10 cellular contexts compared by ENCODE assay signal in the genomic region with DNA sequence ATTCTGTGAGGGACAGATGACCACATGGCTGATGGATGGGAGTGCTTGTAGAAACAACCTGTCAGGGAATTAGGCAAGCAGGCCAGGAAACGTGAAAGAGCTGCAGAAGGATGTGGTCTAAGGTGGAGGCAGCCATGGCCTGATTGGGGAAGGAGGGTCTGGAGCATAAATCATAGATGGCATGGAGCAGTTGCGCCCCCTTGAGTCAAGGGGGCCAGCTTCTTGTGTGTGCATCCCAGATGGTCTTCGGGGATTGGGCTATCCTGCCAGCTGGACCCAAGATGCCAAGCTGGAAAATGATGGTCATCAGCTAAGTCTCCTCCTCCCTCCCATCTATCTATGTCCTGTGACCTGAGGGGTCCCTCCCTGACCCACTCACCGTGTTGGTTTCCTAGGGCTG.
A peak's percentile ranks its signal among the peaks of the same experiment; 100 is the strongest.
DNase-seq lines count a peak whose midpoint lies in the region; ATAC-seq lines count a peak whose summit lies in the region.
"Had no signal": no experiment of that assay in that cellular context is flagged by ENCODE, and none has a peak within 500 bp of the region (broad histone marks: within the 10 kb centered on the region; RNA-seq: fewer than 3 reads in every experiment).

No MANE protein-coding gene starts in this region.

- no peak overlapping the region for H3K27ac Mint-ChIP-seq in activated T-cell treated with anti-CD3 and anti-CD28 coated beads, Interleukin-2, amount 50 U/mL, for 24 hours
- no peak overlapping the region for H3K27ac Mint-ChIP-seq in activated T-cell treated with anti-CD3 and anti-CD28 coated beads, Interleukin-2, amount 50 U/mL, for 72 hours
- H3K27ac Mint-ChIP-seq: brain, nephron had no signal

- peak; percentile 36 for DNase-seq in activated T-cell treated with anti-CD3 and anti-CD28 coated beads, Interleukin-2, amount 50 U/mL, for 24 hours
- DNase-seq in activated T-cell treated with anti-CD3 and anti-CD28 coated beads for 4 hours: no peak
- peak; percentile 54 for DNase-seq in KBM-7
- DNase-seq in activated T-cell treated with anti-CD3 and anti-CD28 coated beads, Interleukin-2, amount 50 U/mL, for 72 hours: peak; percentile 28 to 32
- peak; percentile 6 for DNase-seq in pons (ENCODE audit: low spot score)
- DNase-seq in HK-2 (ENCODE audit: unreplicated experiment): no peak
- DNase-seq in NCI-H2081 treated with DMSO at 0.1 percent for 48 hours (lab: John Stamatoyannopoulos, UW): no peak
- DNase-seq in midbrain (lab: John Stamatoyannopoulos, UW): no peak

- no peak overlapping the region for H3K4me3 Mint-ChIP-seq in activated T-cell treated with anti-CD3 and anti-CD28 coated beads, Interleukin-2, amount 50 U/mL, for 24 hours
- no peak overlapping the region for H3K4me3 Mint-ChIP-seq in activated T-cell treated with anti-CD3 and anti-CD28 coated beads, Interleukin-2, amount 50 U/mL, for 72 hours
- H3K4me3 Mint-ChIP-seq: brain, nephron had no signal

- in situ Hi-C loops in KBM-7 (cut with MboI; ENCODE audit: low pct_unique_long_range_greater_than_20kb, low sequenced_read_pairs): no loop called here

- no peaks in the 10 kb centered on the region for H3K9me3 Mint-ChIP-seq in activated T-cell treated with anti-CD3 and anti-CD28 coated beads, Interleukin-2, amount 50 U/mL, for 24 hours
- H3K9me3 Mint-ChIP-seq in activated T-cell treated with anti-CD3 and anti-CD28 coated beads, Interleukin-2, amount 50 U/mL, for 72 hours: no peaks in the 10 kb centered on the region
- H3K9me3 Mint-ChIP-seq: brain, nephron had no signal

- H3K4me1 Mint-ChIP-seq in activated T-cell treated with anti-CD3 and anti-CD28 coated beads, Interleukin-2, amount 50 U/mL, for 24 hours (ENCODE audit: low read depth): peaks cover 2% of the 10 kb centered on the region
- H3K4me1 Mint-ChIP-seq in activated T-cell treated with anti-CD3 and anti-CD28 coated beads, Interleukin-2, amount 50 U/mL, for 72 hours (ENCODE audit: low read depth): peaks cover 4% of the 10 kb centered on the region

- peaks cover 14% of the 10 kb centered on the region for H3K27me3 Mint-ChIP-seq in activated T-cell treated with anti-CD3 and anti-CD28 coated beads, Interleukin-2, amount 50 U/mL, for 24 hours
- H3K27me3 Mint-ChIP-seq in activated T-cell treated with anti-CD3 and anti-CD28 coated beads, Interleukin-2, amount 50 U/mL, for 72 hours (ENCODE audit: low read depth): peaks cover 23% of the 10 kb centered on the region

- ATAC-seq in activated T-cell treated with anti-CD3 and anti-CD28 coated beads, Interleukin-2, amount 50 U/mL, for 72 hours (replicated peaks in 1 of 2): peak; percentile 45 to 61

- H3K36me3 Mint-ChIP-seq in activated T-cell treated with anti-CD3 and anti-CD28 coated beads, Interleukin-2, amount 50 U/mL, for 24 hours (ENCODE audit: low read depth): no peaks in the 10 kb centered on the region
- no peaks in the 10 kb centered on the region for H3K36me3 Mint-ChIP-seq in activated T-cell treated with anti-CD3 and anti-CD28 coated beads, Interleukin-2, amount 50 U/mL, for 72 hours (ENCODE audit: insufficient read depth in 2 of 2)
- H3K36me3 Mint-ChIP-seq: brain had no signal

Comparison
In these comparisons a context has a peak if more than half of its experiments do, and no peak if none do; other contexts are left out.
1. DNase-seq: peak in activated T-cell treated with anti-CD3 and anti-CD28 coated beads, Interleukin-2, amount 50 U/mL, for 24 hours (single experiment), KBM-7 (single experiment), activated T-cell treated with anti-CD3 and anti-CD28 coated beads, Interleukin-2, amount 50 U/mL, for 72 hours (2 of 2) and pons (single experiment); none in activated T-cell treated with anti-CD3 and anti-CD28 coated beads for 4 hours (single experiment), HK-2 (single experiment), NCI-H2081 treated with DMSO at 0.1 percent for 48 hours (single experiment) and midbrain (single experiment).